In genomic region chr5:131685514-131686171, GRCh38 we compare ENCODE assay signal across 2 cellular contexts.
TF ChIP-seq lines count a peak whose summit lies in the region.

No MANE protein-coding gene starts in this region.

TF ChIP-seq in IMR-90, 13 proteins besides CTCF, POLR2A, EP300 and RAD21:
- TF ChIP-seq CEBPB (IDR thresholded peaks at IDR 0.05; ENCODE audit: low read depth, low read length): no peak
- no peak for TF ChIP-seq SMC3 (IDR thresholded peaks at IDR 0.05; ENCODE audit: low read depth, low read length)
- no peak for TF ChIP-seq MAZ (IDR thresholded peaks at IDR 0.05; ENCODE audit: borderline replicate concordance, low read depth, low read length)
- no peak for TF ChIP-seq CHD1 (IDR thresholded peaks at IDR 0.05; ENCODE audit: low read depth, low read length)
- no peak for TF ChIP-seq RCOR1 (IDR thresholded peaks at IDR 0.05; ENCODE audit: insufficient replicate concordance, low read length)
- TF ChIP-seq ELK1 (IDR thresholded peaks at IDR 0.05; ENCODE audit: borderline replicate concordance, low read depth, low read length): no peak
- no peak for TF ChIP-seq MAFK (IDR thresholded peaks at IDR 0.05; ENCODE audit: low read depth, low read length)
- no peak for TF ChIP-seq BHLHE40 (IDR thresholded peaks at IDR 0.05; ENCODE audit: low read depth, low read length)
- TF ChIP-seq MXI1 (IDR thresholded peaks at IDR 0.05; ENCODE audit: borderline replicate concordance, low read depth, low read length): no peak
- no peak for TF ChIP-seq RFX5 (IDR thresholded peaks at IDR 0.05; ENCODE audit: low read depth, low read length)

TF ChIP-seq in SK-N-SH, 30 proteins besides CTCF, POLR2A, EP300 and RAD21:
- TF ChIP-seq EZH2phosphoT487 (IDR thresholded peaks at IDR 0.05; ENCODE audit: borderline replicate concordance, low read depth) (no peak), ZBTB33 (IDR thresholded peaks at IDR 0.05; ENCODE audit: borderline replicate concordance, low read depth) (no peak), NFIC (IDR thresholded peaks at IDR 0.05; ENCODE audit: borderline replicate concordance) (no peak), TAF1 (IDR thresholded peaks at IDR 0.05; ENCODE audit: borderline replicate concordance, low read depth, low read length) (no peak), GATA2 (CRISPR knock-in tag; IDR thresholded peaks at IDR 0.05) (no peak), MEF2A (IDR thresholded peaks at IDR 0.05; ENCODE audit: borderline replicate concordance, low read depth) (no peak), SIN3A (IDR thresholded peaks at IDR 0.05; ENCODE audit: borderline replicate concordance, low read depth, low read length) (no peak), POLR2AphosphoS5 (IDR thresholded peaks at IDR 0.05; ENCODE audit: low read depth, low read length) (no peak)
